ENCODE assay signal across 1 cellular context in the genomic region with DNA sequence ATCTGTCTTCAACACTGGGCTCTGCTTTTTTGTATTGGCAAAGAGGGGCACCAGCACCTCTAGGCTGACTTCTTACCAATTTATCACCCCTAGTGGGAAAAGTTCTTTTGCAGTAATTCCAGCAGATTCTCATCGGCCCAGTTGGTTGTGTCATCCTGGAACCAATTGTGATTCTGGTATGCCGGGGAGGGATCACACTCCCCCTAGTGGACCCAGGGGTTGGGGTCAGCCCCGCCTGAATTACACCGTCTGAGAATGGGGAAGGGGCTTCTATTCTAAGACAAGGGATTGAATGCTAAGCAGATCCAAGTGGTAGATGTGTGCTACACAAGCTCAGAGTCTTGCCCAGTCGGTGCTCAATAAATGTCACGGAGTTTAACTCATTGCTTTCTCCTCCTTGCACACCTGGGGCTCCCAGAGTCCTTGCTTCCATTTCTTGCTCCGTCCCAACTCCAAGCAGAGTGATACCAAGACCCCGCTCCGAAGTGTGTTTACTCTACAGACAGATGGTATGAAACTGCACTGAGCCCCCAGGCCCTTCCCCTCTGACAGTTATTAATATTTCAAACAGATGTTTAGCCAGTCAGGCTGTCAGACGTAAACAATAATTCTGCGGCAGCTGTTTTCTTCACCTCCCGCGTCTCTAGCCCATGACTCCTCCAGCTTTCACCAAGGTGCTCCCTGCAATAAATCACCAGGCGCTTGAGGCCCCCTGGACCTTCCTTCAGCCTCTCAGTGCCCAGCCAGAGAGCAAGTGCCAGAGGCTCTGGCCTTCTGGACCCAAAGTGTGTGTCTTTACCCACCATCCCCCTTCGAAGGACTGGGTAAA.
TF ChIP-seq lines count a peak whose summit lies in the region.

No MANE protein-coding gene starts in this region.

TF ChIP-seq in HepG2, 621 proteins besides CTCF, POLR2A, EP300 and RAD21 (continued from another document):
- TF ChIP-seq STAG1 (CRISPR knock-in tag; IDR thresholded peaks at IDR 0.05) (peak; percentile 62), ZNF598 (CRISPR knock-in tag; IDR thresholded peaks at IDR 0.05; ENCODE audit: borderline replicate concordance) (no peak), ZNF292 (CRISPR knock-in tag; IDR thresholded peaks at IDR 0.05; ENCODE audit: borderline replicate concordance, low read depth) (no peak)
- TF ChIP-seq, protein P1, sequence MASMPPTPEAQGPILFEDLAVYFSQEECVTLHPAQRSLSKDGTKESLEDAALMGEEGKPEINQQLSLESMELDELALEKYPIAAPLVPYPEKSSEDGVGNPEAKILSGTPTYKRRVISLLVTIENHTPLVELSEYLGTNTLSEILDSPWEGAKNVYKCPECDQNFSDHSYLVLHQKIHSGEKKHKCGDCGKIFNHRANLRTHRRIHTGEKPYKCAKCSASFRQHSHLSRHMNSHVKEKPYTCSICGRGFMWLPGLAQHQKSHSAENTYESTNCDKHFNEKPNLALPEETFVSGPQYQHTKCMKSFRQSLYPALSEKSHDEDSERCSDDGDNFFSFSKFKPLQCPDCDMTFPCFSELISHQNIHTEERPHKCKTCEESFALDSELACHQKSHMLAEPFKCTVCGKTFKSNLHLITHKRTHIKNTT (CRISPR knock-in tag; IDR thresholded peaks at IDR 0.05) = no peak
TF ChIP-seq in HepG2: peak in this region for 3.
